24 cellular contexts compared by ENCODE assay signal in genomic region chr9:82105729-82106128, GRCh38.
A peak's percentile ranks its signal among the peaks of the same experiment; 100 is the strongest.
DNase-seq lines count a peak whose midpoint lies in the region; ATAC-seq and TF ChIP-seq lines count a peak whose summit lies in the region.
"Had no signal": no experiment of that assay in that cellular context is flagged by ENCODE, and none has a peak within 500 bp of the region (broad histone marks: within the 10 kb centered on the region; RNA-seq: fewer than 3 reads in every experiment).

No MANE protein-coding gene starts in this region.

- ATAC-seq in WTC11 (peak; percentile 73; the same call in 1 of the 2 replicates), left lobe of liver (peak; percentile 99), HG02610 (IDR thresholded peaks at IDR 0.05; ENCODE audit: unreplicated experiment) (no peak), GM19395 (IDR thresholded peaks at IDR 0.05; ENCODE audit: unreplicated experiment) (no peak), HG03460 (IDR thresholded peaks at IDR 0.05; ENCODE audit: unreplicated experiment) (no peak), HG02678 (IDR thresholded peaks at IDR 0.05; ENCODE audit: unreplicated experiment) (no peak)
- ATAC-seq: naive thymus-derived CD4-positive, alpha-beta T cell had no signal

- H3K27ac Mint-ChIP-seq in WTC11, result no peak overlapping the region
- H3K27ac Mint-ChIP-seq: activated B cell treated with CpG ODN at 0.5 μM for 24 hours; activated CD4-positive, alpha-beta memory T cell treated with anti-CD3 and anti-CD28 coated beads for 36 hours; activated naive CD8-positive, alpha-beta T cell; activated T-helper 2 cell treated with anti-CD3 and anti-CD28 coated beads, Interferon-gamma antibody, Interleukin-2, Interleukin-4, amounts not matched to agents 10 μg/mL and 5 μg/mL and 100 μg/mL, durations not matched to agents 14 hours and 24 hours and 36 hours; naive thymus-derived CD4-positive, alpha-beta T cell had no signal

- H3K4me3 Mint-ChIP-seq in WTC11, result no peak overlapping the region
- H3K4me3 Mint-ChIP-seq: activated B cell treated with CpG ODN at 0.5 μM for 24 hours; activated CD4-positive, alpha-beta memory T cell treated with anti-CD3 and anti-CD28 coated beads for 36 hours; activated naive CD8-positive, alpha-beta T cell; CD8-positive, alpha-beta memory T cell; naive thymus-derived CD4-positive, alpha-beta T cell had no signal

- H3K36me3 Mint-ChIP-seq in WTC11, result peaks cover 9% of the 10 kb centered on the region
- H3K36me3 Mint-ChIP-seq: activated CD4-positive, alpha-beta memory T cell treated with anti-CD3 and anti-CD28 coated beads for 36 hours; naive thymus-derived CD4-positive, alpha-beta T cell had no signal

- POLR2A ChIA-PET in WTC11 (lab: Charles Lee), result no interaction called here

- H3K4me1 Mint-ChIP-seq in WTC11, result peaks cover 16% of the 10 kb centered on the region
- H3K4me1 Mint-ChIP-seq: CD8-positive, alpha-beta memory T cell; naive thymus-derived CD4-positive, alpha-beta T cell had no signal

- no peak for TF ChIP-seq CTCF in WTC11 (IDR thresholded peaks at IDR 0.05)

- DNase-seq in SIG-M5 treated with dmso at 0.1 percent for 504 hours (lab: John Stamatoyannopoulos, UW; ENCODE audit: unreplicated experiment) (peak; percentile 9), SIG-M5 (lab: John Stamatoyannopoulos, UW) (no peak), WTC11 (ENCODE audit: low spot score) (no peak), left lobe of liver (ENCODE audit: low spot score) (peak; percentile 62)
- DNase-seq: 8988T; activated B cell treated with CpG ODN at 0.5 μM for 24 hours; activated CD4-positive, alpha-beta memory T cell treated with anti-CD3 and anti-CD28 coated beads for 36 hours; activated CD8-positive, alpha-beta memory T cell treated with anti-CD3 and anti-CD28 coated beads, Interleukin-2, amount 50 U/mL, for 48 hours; aorta; CD8-positive, alpha-beta memory T cell; DMS153; naive thymus-derived CD4-positive, alpha-beta T cell; NCI-H1048; NCI-H187; NCI-H2171 treated with DMSO at 0.1 percent for 48 hours; stimulated activated CD4-positive, alpha-beta T cell treated with anti-CD3 and anti-CD28 coated beads, Interleukin-2, amount 100 ng/mL, for 48 hours; stimulated activated naive CD4-positive, alpha-beta T cell; tibial artery had no signal

- CTCF ChIA-PET in WTC11 (lab: Charles Lee), result no interaction called here

- peaks cover 12% of the 10 kb centered on the region for H3K9me3 Mint-ChIP-seq in WTC11

- H3K27me3 Mint-ChIP-seq in WTC11 (ENCODE audit: low read depth), result 0 out of 2 replicates have a peak, but pooled peaks cover 3% of the 10 kb centered on the region
- H3K27me3 Mint-ChIP-seq: activated B cell treated with CpG ODN at 0.5 μM for 24 hours; activated CD4-positive, alpha-beta memory T cell treated with anti-CD3 and anti-CD28 coated beads for 36 hours; activated naive CD8-positive, alpha-beta T cell; naive thymus-derived CD4-positive, alpha-beta T cell had no signal

TF ChIP-seq in WTC11, 78 proteins besides CTCF, POLR2A, EP300 and RAD21:
- no peak for TF ChIP-seq MLX (CRISPR knock-in tag; IDR thresholded peaks at IDR 0.05)
- no peak for TF ChIP-seq MAX (CRISPR knock-in tag; IDR thresholded peaks at IDR 0.05)
- TF ChIP-seq ELF4 (CRISPR knock-in tag; IDR thresholded peaks at IDR 0.05; ENCODE audit: low read depth), result no peak
- no peak for TF ChIP-seq HMGXB4 (CRISPR knock-in tag; IDR thresholded peaks at IDR 0.05)
- TF ChIP-seq HMGA2 (CRISPR knock-in tag; IDR thresholded peaks at IDR 0.05), result no peak
- no peak for TF ChIP-seq MYBL2 (CRISPR knock-in tag; IDR thresholded peaks at IDR 0.05)
- no peak for TF ChIP-seq E2F4 (CRISPR knock-in tag; IDR thresholded peaks at IDR 0.05; ENCODE audit: borderline replicate concordance, low read depth)
- no peak for TF ChIP-seq FOXJ3 (CRISPR knock-in tag; IDR thresholded peaks at IDR 0.05; ENCODE audit: borderline replicate concordance)
- TF ChIP-seq EMX1 (CRISPR knock-in tag; IDR thresholded peaks at IDR 0.05), result no peak
- TF ChIP-seq ZNF219 (CRISPR knock-in tag; IDR thresholded peaks at IDR 0.05; ENCODE audit: borderline replicate concordance), result no peak

Comparison
In these comparisons a context has a peak if more than half of its experiments do, and no peak if none do; other contexts are left out.
1. DNase-seq: peak in SIG-M5 treated with dmso at 0.1 percent for 504 hours (single experiment) and left lobe of liver (single experiment); none in SIG-M5 (single experiment) and WTC11 (single experiment).
2. ATAC-seq: peak in WTC11 (single experiment) and left lobe of liver (single experiment); none in HG02610 (single experiment), GM19395 (single experiment), HG03460 (single experiment) and HG02678 (single experiment).